In genomic region chr14:50469982-50470381, GRCh38 we compare ENCODE assay signal across 1 cellular context.
TF ChIP-seq lines count a peak whose summit lies in the region.

No MANE protein-coding gene starts in this region.

TF ChIP-seq in GM23338, 12 proteins besides CTCF, POLR2A, EP300 and RAD21 (continued from another document):
- TF ChIP-seq ZNF462 (CRISPR knock-in tag; IDR thresholded peaks at IDR 0.05) (no peak), REST (IDR thresholded peaks at IDR 0.05; ENCODE audit: unreplicated experiment) (no peak)
